In the genomic region with DNA sequence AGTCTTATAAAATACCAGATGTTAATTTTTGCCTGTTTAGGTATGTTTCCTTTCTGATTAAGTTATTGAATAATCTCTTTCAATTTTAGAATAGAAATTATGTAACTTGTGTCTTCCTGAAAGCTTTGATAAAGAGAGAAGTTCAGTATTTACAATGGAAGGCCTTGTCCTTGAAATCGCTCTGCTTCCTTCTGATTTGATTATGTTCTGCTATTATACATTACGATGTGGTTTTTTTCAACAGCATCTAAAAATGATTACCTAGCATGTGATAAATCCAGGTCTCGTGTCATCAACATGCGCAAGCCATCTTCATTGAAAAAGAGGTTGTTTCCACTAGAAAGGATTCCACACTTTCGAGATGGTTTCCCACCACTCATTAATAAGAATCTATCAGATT, we compare ENCODE assay signal across 1 cellular context.
TF ChIP-seq lines count a peak whose summit lies in the region.

No MANE protein-coding gene starts in this region.

TF ChIP-seq in HepG2, 621 proteins besides CTCF, POLR2A, EP300 and RAD21 (continued from another document):
- TF ChIP-seq ZNF644 (CRISPR knock-in tag; IDR thresholded peaks at IDR 0.05; ENCODE audit: low read depth) = no peak
- TF ChIP-seq EZH2 (conservative IDR thresholded peaks at IDR 0.05; ENCODE audit: low read depth, low read length) = no peak
- TF ChIP-seq, protein P1, sequence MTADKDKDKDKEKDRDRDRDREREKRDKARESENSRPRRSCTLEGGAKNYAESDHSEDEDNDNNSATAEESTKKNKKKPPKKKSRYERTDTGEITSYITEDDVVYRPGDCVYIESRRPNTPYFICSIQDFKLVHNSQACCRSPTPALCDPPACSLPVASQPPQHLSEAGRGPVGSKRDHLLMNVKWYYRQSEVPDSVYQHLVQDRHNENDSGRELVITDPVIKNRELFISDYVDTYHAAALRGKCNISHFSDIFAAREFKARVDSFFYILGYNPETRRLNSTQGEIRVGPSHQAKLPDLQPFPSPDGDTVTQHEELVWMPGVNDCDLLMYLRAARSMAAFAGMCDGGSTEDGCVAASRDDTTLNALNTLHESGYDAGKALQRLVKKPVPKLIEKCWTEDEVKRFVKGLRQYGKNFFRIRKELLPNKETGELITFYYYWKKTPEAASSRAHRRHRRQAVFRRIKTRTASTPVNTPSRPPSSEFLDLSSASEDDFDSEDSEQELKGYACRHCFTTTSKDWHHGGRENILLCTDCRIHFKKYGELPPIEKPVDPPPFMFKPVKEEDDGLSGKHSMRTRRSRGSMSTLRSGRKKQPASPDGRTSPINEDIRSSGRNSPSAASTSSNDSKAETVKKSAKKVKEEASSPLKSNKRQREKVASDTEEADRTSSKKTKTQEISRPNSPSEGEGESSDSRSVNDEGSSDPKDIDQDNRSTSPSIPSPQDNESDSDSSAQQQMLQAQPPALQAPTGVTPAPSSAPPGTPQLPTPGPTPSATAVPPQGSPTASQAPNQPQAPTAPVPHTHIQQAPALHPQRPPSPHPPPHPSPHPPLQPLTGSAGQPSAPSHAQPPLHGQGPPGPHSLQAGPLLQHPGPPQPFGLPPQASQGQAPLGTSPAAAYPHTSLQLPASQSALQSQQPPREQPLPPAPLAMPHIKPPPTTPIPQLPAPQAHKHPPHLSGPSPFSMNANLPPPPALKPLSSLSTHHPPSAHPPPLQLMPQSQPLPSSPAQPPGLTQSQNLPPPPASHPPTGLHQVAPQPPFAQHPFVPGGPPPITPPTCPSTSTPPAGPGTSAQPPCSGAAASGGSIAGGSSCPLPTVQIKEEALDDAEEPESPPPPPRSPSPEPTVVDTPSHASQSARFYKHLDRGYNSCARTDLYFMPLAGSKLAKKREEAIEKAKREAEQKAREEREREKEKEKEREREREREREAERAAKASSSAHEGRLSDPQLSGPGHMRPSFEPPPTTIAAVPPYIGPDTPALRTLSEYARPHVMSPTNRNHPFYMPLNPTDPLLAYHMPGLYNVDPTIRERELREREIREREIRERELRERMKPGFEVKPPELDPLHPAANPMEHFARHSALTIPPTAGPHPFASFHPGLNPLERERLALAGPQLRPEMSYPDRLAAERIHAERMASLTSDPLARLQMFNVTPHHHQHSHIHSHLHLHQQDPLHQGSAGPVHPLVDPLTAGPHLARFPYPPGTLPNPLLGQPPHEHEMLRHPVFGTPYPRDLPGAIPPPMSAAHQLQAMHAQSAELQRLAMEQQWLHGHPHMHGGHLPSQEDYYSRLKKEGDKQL (CRISPR knock-in tag; IDR thresholded peaks at IDR 0.05; ENCODE audit: low read depth) = no peak
- TF ChIP-seq CBX5 (CRISPR knock-in tag; IDR thresholded peaks at IDR 0.05; ENCODE audit: borderline replicate concordance) = no peak
- no peak for TF ChIP-seq CREM (IDR thresholded peaks at IDR 0.05)
- TF ChIP-seq CREM (CRISPR knock-in tag; IDR thresholded peaks at IDR 0.05) = no peak
- no peak for TF ChIP-seq ATAD3A (CRISPR knock-in tag; IDR thresholded peaks at IDR 0.05)
- TF ChIP-seq MAFF (IDR thresholded peaks at IDR 0.05; ENCODE audit: low read depth, low read length) = no peak
- TF ChIP-seq MTF1 (CRISPR knock-in tag; IDR thresholded peaks at IDR 0.05) = no peak
- no peak for TF ChIP-seq FOXA3 (CRISPR knock-in tag; IDR thresholded peaks at IDR 0.05)
- TF ChIP-seq RBAK (CRISPR knock-in tag; IDR thresholded peaks at IDR 0.05) = no peak
- TF ChIP-seq PRPF4 (IDR thresholded peaks at IDR 0.05; ENCODE audit: low read depth, low read length, poor library complexity, severe bottlenecking) = no peak
